ENCODE assay signal across 19 cellular contexts in genomic region chr12:21780786-21781185, GRCh38. TPM values are rescaled to one million over a fixed set of nuclear protein-coding genes. Genes with fewer than 3 reads are reported as not detected.
A peak's percentile ranks its signal among the peaks of the same experiment; 100 is the strongest.
DNase-seq lines count a peak whose midpoint lies in the region; ATAC-seq, FAIRE-seq and TF ChIP-seq lines count a peak whose summit lies in the region.
"Had no signal": no experiment of that assay in that cellular context is flagged by ENCODE, and none has a peak within 500 bp of the region (broad histone marks: within the 10 kb centered on the region; RNA-seq: fewer than 3 reads in every experiment).

No MANE protein-coding gene starts in this region.

- DNase-seq in body of pancreas (peak in 1 of 4 donors; percentile 22), bronchial epithelial cell (ENCODE audit: low read depth) (peak; percentile 17), left lobe of liver (ENCODE audit: low spot score) (no peak), pancreas (no peak), NCI-H2171 (lab: John Stamatoyannopoulos, UW) (no peak), GM19238 (ENCODE audit: insufficient read length, low spot score) (no peak), NCI-H226 (no peak)
- DNase-seq: CD4-positive, CD25-positive, alpha-beta regulatory T cell; DMS79; H7; Karpas-422; NCI-H1694; NCI-H2227 treated with DMSO at 0.1 percent for 48 hours; NCI-H510A treated with DMSO at 0.1 percent for 48 hours; NCI-H748 treated with DMSO at 0.1 percent for 48 hours; SJCRH30 had no signal

- TF ChIP-seq CTCF in body of pancreas (IDR thresholded peaks at IDR 0.05) (no peak), bronchial epithelial cell (IDR thresholded peaks at IDR 0.05; ENCODE audit: insufficient read depth, low read length, severe bottlenecking) (no peak), pancreas (IDR thresholded peaks at IDR 0.05) (no peak)

- H3K4me3 ChIP-seq in body of pancreas (no peak overlapping the region), bronchial epithelial cell (ENCODE audit: low read depth, low read length) (no peak overlapping the region), pancreas (no peak overlapping the region)
- H3K4me3 ChIP-seq: SJCRH30 had no signal

- intact Hi-C loops in body of pancreas (cut with DNase I), result no loop called here
- intact Hi-C loops in pancreas (cut with DNase I), result no loop called here

- H3K27me3 ChIP-seq in body of pancreas, result no peaks in the 10 kb centered on the region
- no peaks in the 10 kb centered on the region for H3K27me3 ChIP-seq in bronchial epithelial cell (ENCODE audit: control insufficient read depth, insufficient read depth, low read length)
- no peaks in the 10 kb centered on the region for H3K27me3 ChIP-seq in pancreas
- H3K27me3 ChIP-seq: SJCRH30 had no signal

- H3K4me1 ChIP-seq in body of pancreas (peaks cover 40% of the 10 kb centered on the region), pancreas (peaks cover 0 to 25% (median 24%) of the 10 kb centered on the region in 3 donors)
- H3K4me1 ChIP-seq: SJCRH30 had no signal

- H3K36me3 ChIP-seq in body of pancreas (replicated peaks in 1 of 2; ENCODE audit: insufficient read depth in 1 of 2, low read depth in 2 of 2) (no peaks in the 10 kb centered on the region), bronchial epithelial cell (ENCODE audit: control insufficient read depth, insufficient read depth, low read length) (no peaks in the 10 kb centered on the region), pancreas (no peaks in the 10 kb centered on the region)
- H3K36me3 ChIP-seq: SJCRH30 had no signal

- FAIRE-seq in bronchial epithelial cell (lab: Jason Lieb, UNC), result no peak
- peak; percentile 47 for FAIRE-seq in pancreas (lab: Jason Lieb, UNC)

- ATAC-seq in body of pancreas (peak; percentile 80), left lobe of liver (peak; percentile 74), pancreas (peak; percentile 76 to 82 (median 79)), GM21390 (IDR thresholded peaks at IDR 0.05; ENCODE audit: unreplicated experiment) (no peak)

- TF ChIP-seq POLR2A in body of pancreas (IDR thresholded peaks at IDR 0.05), result no peak

- 41 to 64% methylated on average over 3 of the region's 3 CpGs for WGBS in body of pancreas, 2 donors
- WGBS in pancreas, 2 donors, result 51 to 56% methylated on average over 3 of the region's 3 CpGs

- H3K27ac ChIP-seq in body of pancreas, result peak overlapping the region; percentile 9 to 71 (median 56)
- peak overlapping the region in 2 of 4 donors; percentile 56 to 71 for H3K27ac ChIP-seq in pancreas
- H3K27ac ChIP-seq: RWPE1, SJCRH30 had no signal

- H3K9me3 ChIP-seq in body of pancreas, result no peaks in the 10 kb centered on the region
- H3K9me3 ChIP-seq in pancreas, result no peaks in the 10 kb centered on the region
- H3K9me3 ChIP-seq: SJCRH30 had no signal

RNA-seq across cellular contexts. Expression of gene KCNJ8, which starts 6.3 kb away (rescaled TPM):
- total RNA-seq in body of pancreas (10 to 100 TPM; 15.2 to 26.2 TPM), bronchial epithelial cell (under 0.01 TPM in 1 of 2 replicates, not detected in the other), left lobe of liver (26.0 TPM), pancreas (10 to 100 TPM; 17.3 to 28.8 (median 25.2) TPM)
- polyA plus RNA-seq in pancreas, result 10 to 100 TPM in 1 of 2 donors, 1 to 10 TPM in 1; 7.9 to 19.4 TPM
- total RNA-seq: CD4-positive, CD25-positive, alpha-beta regulatory T cell; M059J had no signal

Comparison
In these comparisons a context has a peak if more than half of its experiments do, and no peak if none do; other contexts are left out.
1. RNA of gene KCNJ8, which starts 6.3 kb away (total RNA-seq): 17.3 to 28.8 TPM in pancreas, 15.2 to 26.2 TPM in body of pancreas and 26.0 TPM in left lobe of liver (single experiment); under 0.01 TPM in bronchial epithelial cell; every median in the first group is over 10 times any median in the second.